Comparison of ENCODE assay signal across 9 cellular contexts in the genomic region with DNA sequence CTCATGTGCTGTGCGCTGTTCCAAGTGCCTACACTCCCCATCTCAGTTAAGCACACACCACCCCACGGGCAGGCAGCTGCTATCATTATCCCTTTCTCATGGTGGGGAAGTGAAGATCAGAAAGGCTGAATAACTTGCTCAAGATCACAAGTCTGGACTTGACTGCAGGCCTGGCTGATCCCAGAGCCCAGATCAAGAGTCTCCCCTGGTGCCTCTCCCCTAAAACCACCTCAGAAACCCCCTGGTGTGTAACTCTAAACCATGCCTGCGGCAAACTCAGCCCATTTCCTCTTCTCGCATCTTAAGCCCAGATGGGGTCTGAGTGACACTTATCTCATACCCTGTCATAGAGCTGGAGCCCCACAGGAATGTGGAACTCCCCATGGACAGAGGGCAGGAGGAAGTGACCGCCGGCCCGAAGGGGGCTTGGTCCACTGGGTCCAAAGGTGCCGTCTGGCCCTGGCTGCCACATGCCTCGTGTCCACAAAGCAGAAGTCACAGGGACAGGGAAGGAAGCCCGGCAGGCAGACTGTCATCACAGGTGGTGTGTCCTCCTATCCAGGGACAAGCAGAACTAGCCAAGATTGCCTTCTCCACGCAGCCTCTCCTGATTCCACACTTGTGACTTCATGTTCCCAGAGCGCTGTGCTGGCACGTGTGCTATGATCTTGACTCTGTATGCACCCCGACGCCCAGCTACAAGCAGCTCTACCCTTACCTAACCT.
DNase-seq lines count a peak whose midpoint lies in the region; ATAC-seq and TF ChIP-seq lines count a peak whose summit lies in the region.
"Had no signal": no experiment of that assay in that cellular context is flagged by ENCODE, and none has a peak within 500 bp of the region (broad histone marks: within the 10 kb centered on the region; RNA-seq: fewer than 3 reads in every experiment).

No MANE protein-coding gene starts in this region.

- no peak for TF ChIP-seq CTCF in spleen (IDR thresholded peaks at IDR 0.05 in 8 of 11, conservative IDR thresholded peaks at IDR 0.05 in 3 of 11)

- H3K4me1 Mint-ChIP-seq in T-helper 17 cell, result peaks cover 2% of the 10 kb centered on the region

- no peak overlapping the region for H3K4me3 Mint-ChIP-seq in T-helper 17 cell

- TF ChIP-seq POLR2A in spleen (IDR thresholded peaks at IDR 0.05), result no peak

- peaks cover 0 to 13% (median 3%) of the 10 kb centered on the region in 6 donors for H3K4me1 ChIP-seq in spleen
- H3K4me1 ChIP-seq: psoas muscle had no signal

- H3K9me3 ChIP-seq in T-helper 17 cell (ENCODE audit: control insufficient read depth, low read length, poor library complexity, severe bottlenecking) (no peaks in the 10 kb centered on the region), spleen (no peaks in the 10 kb centered on the region)
- H3K9me3 ChIP-seq: psoas muscle had no signal

- 34 to 45% (median 39%) methylated on average over 15 of the region's 15 CpGs for WGBS in spleen, 5 donors

- no peak overlapping the region for H3K27ac ChIP-seq in spleen
- H3K27ac ChIP-seq: psoas muscle had no signal

- H3K36me3 ChIP-seq in spleen, result no peaks in the 10 kb centered on the region

- H3K36me3 Mint-ChIP-seq in T-helper 17 cell (ENCODE audit: low read depth), result peaks cover 4% of the 10 kb centered on the region

- H3K27me3 Mint-ChIP-seq in T-helper 17 cell, result peaks cover 45% of the 10 kb centered on the region

- intact Hi-C loops in spleen (cut with DNase I; ENCODE audit: low total_unique reads), result no loop called here

- ATAC-seq in GM19025 (IDR thresholded peaks at IDR 0.05; ENCODE audit: low read depth, unreplicated experiment) (peak; percentile 82), HG03045 (IDR thresholded peaks at IDR 0.05; ENCODE audit: unreplicated experiment) (peak; percentile 75), T-helper 17 cell (peak; percentile 54), GM19351 (IDR thresholded peaks at IDR 0.05; ENCODE audit: unreplicated experiment) (no peak)
- ATAC-seq: psoas muscle had no signal

- no peak overlapping the region for H3K4me3 ChIP-seq in spleen
- H3K4me3 ChIP-seq: psoas muscle had no signal

- no peak overlapping the region for H3K27ac Mint-ChIP-seq in T-helper 17 cell

- no peak for DNase-seq in T-helper 17 cell
- peak; percentile 83 for DNase-seq in spleen
- no peak for DNase-seq in stimulated activated CD4-positive, alpha-beta T cell treated with anti-CD3 and anti-CD28 coated beads, Interleukin-4, amount 100 ng/mL, for 4 hours
- DNase-seq in COR-L47 (lab: John Stamatoyannopoulos, UW), result no peak
- no peak for DNase-seq in activated T-cell treated with anti-CD3 and anti-CD28 coated beads, Interleukin-2, amount 50 U/mL, for 1 hour
- DNase-seq: psoas muscle had no signal

- peaks cover 0 to 40% (median 6%) of the 10 kb centered on the region in 7 donors for H3K27me3 ChIP-seq in spleen (replicated peaks in 1 of 7)
